In genomic region chr14:52015411-52016030, GRCh38 we compare ENCODE assay signal across 9 cellular contexts. TPM values are rescaled to one million over a fixed set of nuclear protein-coding genes. Genes with fewer than 3 reads are reported as not detected.
A peak's percentile ranks its signal among the peaks of the same experiment; 100 is the strongest.
DNase-seq lines count a peak whose midpoint lies in the region; ATAC-seq, FAIRE-seq and TF ChIP-seq lines count a peak whose summit lies in the region.
"Had no signal": no experiment of that assay in that cellular context is flagged by ENCODE, and none has a peak within 500 bp of the region (broad histone marks: within the 10 kb centered on the region; RNA-seq: fewer than 3 reads in every experiment).

No MANE protein-coding gene starts in this region.

- no peaks in the 10 kb centered on the region for H3K9me3 ChIP-seq in pancreas

- ATAC-seq in pancreas = peak; percentile 55 to 80 (median 68)
- ATAC-seq in GM19351 (IDR thresholded peaks at IDR 0.05; ENCODE audit: unreplicated experiment) = no peak
- ATAC-seq in GM18868 (IDR thresholded peaks at IDR 0.05; ENCODE audit: unreplicated experiment) = no peak

- H3K27me3 ChIP-seq in pancreas = no peaks in the 10 kb centered on the region

- H3K4me3 ChIP-seq in epithelial cell of esophagus (ENCODE audit: low read length) (no peak overlapping the region), pancreas (no peak overlapping the region)

- peaks cover 0 to 10% (median 0%) of the 10 kb centered on the region in 3 donors for H3K36me3 ChIP-seq in pancreas

- H3K27ac ChIP-seq in pancreas = no peak overlapping the region
- H3K27ac ChIP-seq: KMS-11 had no signal

- DNase-seq in GM03348 (ENCODE audit: low spot score) (peak; percentile 23), NCI-H748 (lab: John Stamatoyannopoulos, UW; ENCODE audit: unreplicated experiment) (peak; percentile 37), epithelial cell of esophagus (ENCODE audit: low read depth) (peak; percentile 29), pancreas (peak in 1 of 6 donors; percentile 48), DMS79 treated with DMSO at 0.1 percent for 48 hours (lab: John Stamatoyannopoulos, UW) (no peak), NCI-H128 (lab: John Stamatoyannopoulos, UW; ENCODE audit: unreplicated experiment) (no peak)

- intact Hi-C loops in pancreas (cut with DNase I) = no loop called here

- 61 to 63% methylated on average over 8 of the region's 8 CpGs for WGBS in pancreas, 2 donors

- peak; percentile 46 for TF ChIP-seq CTCF in epithelial cell of esophagus (IDR thresholded peaks at IDR 0.05; ENCODE audit: insufficient read depth, low read depth, low read length, missing control alignments)
- peak in 1 of 4 donors; percentile 12 for TF ChIP-seq CTCF in pancreas (IDR thresholded peaks at IDR 0.05)

- peaks cover 0 to 3% (median 0%) of the 10 kb centered on the region in 3 donors for H3K4me1 ChIP-seq in pancreas

- FAIRE-seq in pancreas (lab: Jason Lieb, UNC) = no peak

RNA-seq across cellular contexts. Expression of gene RTRAF, which starts 26.2 kb away (rescaled TPM):
- 10 to 100 TPM; 57.5 to 81.7 (median 69.0) TPM for total RNA-seq in pancreas
- 10 to 100 TPM; 64.9 to 96.4 TPM for polyA plus RNA-seq in pancreas

RNA-seq across cellular contexts. Expression of gene NID2, which starts 53.3 kb away (rescaled TPM):
- total RNA-seq in pancreas = 1 to 10 TPM; 3.3 to 9.5 (median 5.0) TPM
- polyA plus RNA-seq in pancreas = 1 to 10 TPM; 1.9 to 2.8 TPM

Comparison
In these comparisons a context has a peak if more than half of its experiments do, and no peak if none do; other contexts are left out.
1. DNase-seq: peak in GM03348 (single experiment), NCI-H748 (single experiment) and epithelial cell of esophagus (single experiment); none in DMS79 treated with DMSO at 0.1 percent for 48 hours (single experiment) and NCI-H128 (single experiment).
2. ATAC-seq: peak in pancreas (4 of 4); none in GM19351 (single experiment) and GM18868 (single experiment).